Comparison of ENCODE assay signal across 16 cellular contexts in genomic region chr13:98315466-98315865, GRCh38.
DNase-seq lines count a peak whose midpoint lies in the region; ATAC-seq and TF ChIP-seq lines count a peak whose summit lies in the region.
"Had no signal": no experiment of that assay in that cellular context is flagged by ENCODE, and none has a peak within 500 bp of the region (broad histone marks: within the 10 kb centered on the region; RNA-seq: fewer than 3 reads in every experiment).

No MANE protein-coding gene starts in this region.

- CTCF ChIA-PET in A673 (lab: Charles Lee): interaction anchor here (0.6 kb wide), 1 partner anchor 18 kb away, joined by 8 read pairs; no protein-coding TSS in a partner anchor

- no peaks in the 10 kb centered on the region for H3K9me3 ChIP-seq in A673 (ENCODE audit: low read depth, low read length, poor library complexity, severe bottlenecking)
- H3K9me3 ChIP-seq: gastroesophageal sphincter, psoas muscle had no signal

- no peaks in the 10 kb centered on the region for H3K9me3 Mint-ChIP-seq in chondrocyte (ENCODE audit: low read depth)
- H3K9me3 Mint-ChIP-seq: stimulated activated naive B cell treated with anti-CD40 and anti-IgM and Interleukin-4, amounts not matched to agents 10 μg/mL and 1 μg/mL and 100 μg/mL, for 72 hours had no signal

- ATAC-seq in GM18505 (IDR thresholded peaks at IDR 0.05; ENCODE audit: unreplicated experiment) (no peak), omental fat pad (ENCODE audit: low FRiP score) (no peak), GM19397 (IDR thresholded peaks at IDR 0.05; ENCODE audit: unreplicated experiment) (no peak)
- ATAC-seq: gastroesophageal sphincter; HCT116; stimulated activated naive B cell treated with anti-CD40 and anti-IgM and Interleukin-4, amounts not matched to agents 10 μg/mL and 1 μg/mL and 100 μg/mL, for 72 hours had no signal

- H3K4me1 Mint-ChIP-seq in chondrocyte (ENCODE audit: low read depth): peaks cover 41% of the 10 kb centered on the region
- H3K4me1 Mint-ChIP-seq: stimulated activated naive B cell treated with anti-CD40 and anti-IgM and Interleukin-4, amounts not matched to agents 10 μg/mL and 1 μg/mL and 100 μg/mL, for 72 hours had no signal

- H3K36me3 ChIP-seq in A673 (ENCODE audit: insufficient read depth, low read length, poor library complexity, severe bottlenecking): no peaks in the 10 kb centered on the region
- H3K36me3 ChIP-seq: gastroesophageal sphincter had no signal

- POLR2A ChIA-PET in A673 (lab: Charles Lee; ENCODE audit: low non-redundant PET): no interaction called here

- intact Hi-C loops in A673 (cut with micrococcal nuclease; ENCODE audit: unreplicated experiment): no loop called here

- TF ChIP-seq POLR2A in GM18505 (IDR thresholded peaks at IDR 0.05; ENCODE audit: borderline replicate concordance, extremely low read depth, insufficient read depth, insufficient read length): no peak

- no TSS peak for BruUV-seq in A673 (replicated peaks; lab: Mats Ljungman, UMichigan)

- no peak overlapping the region for H3K4me3 Mint-ChIP-seq in chondrocyte (ENCODE audit: unreplicated experiment)
- H3K4me3 Mint-ChIP-seq: stimulated activated naive B cell treated with anti-CD40 and anti-IgM and Interleukin-4, amounts not matched to agents 10 μg/mL and 1 μg/mL and 100 μg/mL, for 72 hours had no signal

- peaks cover 20% of the 10 kb centered on the region for H3K4me1 ChIP-seq in A673 (ENCODE audit: insufficient read depth, low read length, poor library complexity, severe bottlenecking)
- H3K4me1 ChIP-seq: gastroesophageal sphincter, psoas muscle had no signal

- DNase-seq in A673 (ENCODE audit: low spot score): peak; percentile 46
- peak; percentile 31 for DNase-seq in HT-29 (ENCODE audit: low spot score)
- DNase-seq in chondrocyte (ENCODE audit: low spot score): no peak
- peak; percentile 36 for DNase-seq in kidney glomerular epithelial cell (lab: John Stamatoyannopoulos, UW)
- DNase-seq in activated naive CD4-positive, alpha-beta T cell treated with Interleukin-2 at 50 U/mL for 16 hours: no peak
- DNase-seq in omental fat pad (ENCODE audit: low spot score): no peak
- DNase-seq: activated naive CD4-positive, alpha-beta T cell treated with anti-CD3 and anti-CD28 coated beads, Interleukin-2, amount 50 U/mL, for 16 hours; NCI-H1417 treated with DMSO at 0.1 percent for 48 hours; psoas muscle; SHP77; stimulated activated CD4-positive, alpha-beta T cell treated with anti-CD3 and anti-CD28 coated beads, Interleukin-4, amount 100 ng/mL, for 24 hours; stimulated activated naive B cell treated with anti-CD40 and anti-IgM and Interleukin-4, amounts not matched to agents 10 μg/mL and 1 μg/mL and 100 μg/mL, for 72 hours had no signal

- no peak overlapping the region for H3K4me3 ChIP-seq in A673 (ENCODE audit: low read depth, low read length, poor library complexity, severe bottlenecking)
- H3K4me3 ChIP-seq: gastroesophageal sphincter, psoas muscle had no signal

- H3K27me3 Mint-ChIP-seq in chondrocyte (ENCODE audit: low read depth): no peaks in the 10 kb centered on the region

- H3K27ac Mint-ChIP-seq in chondrocyte (ENCODE audit: unreplicated experiment): peak overlapping the region; percentile 65
- H3K27ac Mint-ChIP-seq: stimulated activated naive B cell treated with anti-CD40 and anti-IgM and Interleukin-4, amounts not matched to agents 10 μg/mL and 1 μg/mL and 100 μg/mL, for 72 hours had no signal

- H3K27me3 ChIP-seq in A673 (replicated peaks; ENCODE audit: insufficient read depth, low read depth, low read length, poor library complexity): no peaks in the 10 kb centered on the region
- H3K27me3 ChIP-seq: gastroesophageal sphincter had no signal

- TF ChIP-seq CTCF in A673 (conservative IDR thresholded peaks at IDR 0.05; ENCODE audit: low read depth, low read length): 0 out of 2 replicates have a peak, but pooled peaks have one; percentile 7
- TF ChIP-seq CTCF in chondrocyte (IDR thresholded peaks at IDR 0.05): peak; percentile 7
- TF ChIP-seq CTCF in omental fat pad (IDR thresholded peaks at IDR 0.05): no peak

- no peak overlapping the region for H3K27ac ChIP-seq in A673 (ENCODE audit: low read depth, low read length, poor library complexity, severe bottlenecking)
- H3K27ac ChIP-seq: gastroesophageal sphincter, psoas muscle had no signal

- peaks cover 10% of the 10 kb centered on the region for H3K36me3 Mint-ChIP-seq in chondrocyte (ENCODE audit: low read depth)
- H3K36me3 Mint-ChIP-seq: stimulated activated naive B cell treated with anti-CD40 and anti-IgM and Interleukin-4, amounts not matched to agents 10 μg/mL and 1 μg/mL and 100 μg/mL, for 72 hours had no signal

Comparison
In these comparisons a context has a peak if more than half of its experiments do, and no peak if none do; other contexts are left out.
1. DNase-seq: peak in A673 (single experiment), HT-29 (single experiment) and kidney glomerular epithelial cell (single experiment); none in chondrocyte (single experiment), activated naive CD4-positive, alpha-beta T cell treated with Interleukin-2 at 50 U/mL for 16 hours (single experiment) and omental fat pad (single experiment).
2. CTCF ChIP-seq: peak in A673 (single experiment) and chondrocyte (single experiment); none in omental fat pad (0 of 3).